1 cellular context compared by ENCODE assay signal in genomic region chr14:89337912-89338311, GRCh38.
TF ChIP-seq lines count a peak whose summit lies in the region.

No MANE protein-coding gene starts in this region.

TF ChIP-seq in IMR-90, 13 proteins besides CTCF, POLR2A, EP300 and RAD21 (continued from another document):
- TF ChIP-seq MAZ (IDR thresholded peaks at IDR 0.05; ENCODE audit: borderline replicate concordance, low read depth, low read length) (no peak), FOS (IDR thresholded peaks at IDR 0.05; ENCODE audit: low read depth, low read length) (no peak), CEBPB (IDR thresholded peaks at IDR 0.05; ENCODE audit: low read depth, low read length) (no peak), MAFK (IDR thresholded peaks at IDR 0.05; ENCODE audit: low read depth, low read length) (no peak), NFE2L2 (IDR thresholded peaks at IDR 0.05; ENCODE audit: low read depth, low read length) (no peak), RCOR1 (IDR thresholded peaks at IDR 0.05; ENCODE audit: insufficient replicate concordance, low read length) (no peak), CHD1 (IDR thresholded peaks at IDR 0.05; ENCODE audit: low read depth, low read length) (no peak), ELK1 (IDR thresholded peaks at IDR 0.05; ENCODE audit: borderline replicate concordance, low read depth, low read length) (no peak), SMC3 (IDR thresholded peaks at IDR 0.05; ENCODE audit: low read depth, low read length) (no peak), BHLHE40 (IDR thresholded peaks at IDR 0.05; ENCODE audit: low read depth, low read length) (no peak)
